ENCODE assay signal across 27 cellular contexts in the genomic region with DNA sequence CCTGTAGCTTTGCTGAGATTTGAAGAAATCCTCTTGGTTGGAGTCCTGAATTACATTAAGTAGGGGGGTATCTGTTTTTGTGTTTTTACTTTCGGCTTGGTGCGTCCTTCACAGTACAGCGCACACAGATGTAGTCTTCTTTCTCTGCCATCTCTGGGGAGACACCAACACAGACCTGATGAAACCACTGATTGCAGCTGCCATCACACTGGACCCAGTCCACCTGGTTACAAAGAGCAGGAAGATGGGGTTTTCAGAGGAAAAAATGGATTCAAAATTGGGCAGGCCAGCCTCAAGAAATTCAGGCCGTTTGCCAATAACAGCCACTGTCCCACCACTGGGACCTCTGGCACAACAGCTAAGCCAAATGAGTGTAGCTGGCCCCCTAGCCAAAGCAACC. TPM values are rescaled to one million over a fixed set of nuclear protein-coding genes. Genes with fewer than 3 reads are reported as not detected.
DNase-seq lines count a peak whose midpoint lies in the region; ATAC-seq, FAIRE-seq and TF ChIP-seq lines count a peak whose summit lies in the region.
"Had no signal": no experiment of that assay in that cellular context is flagged by ENCODE, and none has a peak within 500 bp of the region (broad histone marks: within the 10 kb centered on the region; RNA-seq: fewer than 3 reads in every experiment).

No MANE protein-coding gene starts in this region.

- H3K9me3 Mint-ChIP-seq in H9 (no peaks in the 10 kb centered on the region), endothelial cell (ENCODE audit: unreplicated experiment) (no peaks in the 10 kb centered on the region)
- H3K9me3 Mint-ChIP-seq in stimulated activated effector memory CD8-positive, alpha-beta T cell treated with anti-CD3 and anti-CD28 coated beads, Interleukin-12 subunit alpha, Interleukin-12 subunit beta, amount 100 ng/mL, for 72 hours = no peaks in the 10 kb centered on the region

- no peak overlapping the region for H3K4ac ChIP-seq in H9 (ENCODE audit: low read depth, low read length)

- no peaks in the 10 kb centered on the region for H3K79me2 ChIP-seq in H9 (ENCODE audit: insufficient read depth, low read length)

- no peak overlapping the region for H3K14ac ChIP-seq in H9 (ENCODE audit: insufficient read depth, low read length)

- H3K9ac ChIP-seq in BLaER1 = no peak overlapping the region
- no peak overlapping the region for H3K9ac ChIP-seq in H9 (ENCODE audit: extremely low read depth, insufficient read length, low read length)

- H3K9me3 ChIP-seq in BLaER1 = no peaks in the 10 kb centered on the region
- H3K9me3 ChIP-seq in H9 (ENCODE audit: control insufficient read depth, low read depth, low read length) = no peaks in the 10 kb centered on the region
- no peaks in the 10 kb centered on the region for H3K9me3 ChIP-seq in small intestine (ENCODE audit: control insufficient read depth, low read depth)

- H3K4me3 Mint-ChIP-seq in H9 (no peak overlapping the region), endothelial cell (ENCODE audit: unreplicated experiment) (peak overlapping the region; percentile 78)
- no peak overlapping the region for H3K4me3 Mint-ChIP-seq in stimulated activated effector memory CD8-positive, alpha-beta T cell treated with anti-CD3 and anti-CD28 coated beads, Interleukin-12 subunit alpha, Interleukin-12 subunit beta, amount 100 ng/mL, for 72 hours
- H3K4me3 Mint-ChIP-seq: CD14-positive monocyte had no signal

- no peak overlapping the region for H2BK12ac ChIP-seq in H9 (ENCODE audit: insufficient read length, low read depth, low read length)

- H3T11ph ChIP-seq in H9 (ENCODE audit: low read length) = no peak overlapping the region

- peak overlapping the region; percentile 72 for H3K4me2 ChIP-seq in BLaER1
- no peak overlapping the region for H3K4me2 ChIP-seq in H9 (ENCODE audit: insufficient read depth, insufficient read length, low read length)

- no peak overlapping the region for H3K23ac ChIP-seq in H9 (ENCODE audit: insufficient read length, low read depth, low read length)

- peak overlapping the region in 2 of 3 experiments; percentile 45 to 53; a peak in 1 of 7 replicates for H3K27ac Mint-ChIP-seq in H9
- H3K27ac Mint-ChIP-seq in endothelial cell (ENCODE audit: unreplicated experiment) = no peak overlapping the region
- H3K27ac Mint-ChIP-seq in stimulated activated effector memory CD8-positive, alpha-beta T cell treated with anti-CD3 and anti-CD28 coated beads, Interleukin-12 subunit alpha, Interleukin-12 subunit beta, amount 100 ng/mL, for 72 hours = peak overlapping the region; percentile 3

- TF ChIP-seq CTCF in H9 (conservative IDR thresholded peaks at IDR 0.05) = no peak
- TF ChIP-seq CTCF in endothelial cell (IDR thresholded peaks at IDR 0.05; ENCODE audit: unreplicated experiment) = no peak

- no peak overlapping the region for H2AFZ ChIP-seq in H9 (ENCODE audit: low read length)

- ATAC-seq in stimulated activated effector memory CD8-positive, alpha-beta T cell treated with anti-CD3 and anti-CD28 coated beads, Interleukin-12 subunit alpha, Interleukin-12 subunit beta, amount 100 ng/mL, for 72 hours = no peak
- ATAC-seq: HepG2, K562 had no signal

- H2AK5ac ChIP-seq in H9 (ENCODE audit: insufficient read length, low read length) = no peak overlapping the region

- H4K5ac ChIP-seq in H9 (ENCODE audit: insufficient read length, low read depth, low read length) = no peak overlapping the region

- peak overlapping the region; percentile 33 for H3K27ac ChIP-seq in BLaER1
- H3K27ac ChIP-seq in H9 (ENCODE audit: insufficient read length, low read depth, low read length) = no peak overlapping the region
- no peak overlapping the region for H3K27ac ChIP-seq in small intestine (ENCODE audit: low read depth in 1 of 2, low read length in 1 of 2)
- H3K27ac ChIP-seq: HL-60, RWPE1, SK-N-MC had no signal

- H3K36me3 ChIP-seq in BLaER1 = peaks cover 99% of the 10 kb centered on the region
- H3K36me3 ChIP-seq in small intestine (ENCODE audit: control insufficient read depth in 2 of 2, insufficient read depth in 2 of 2, low read length in 2 of 2) = peaks cover 29 to 48% of the 10 kb centered on the region in 2 donors

- no peak overlapping the region for H2BK5ac ChIP-seq in H9 (ENCODE audit: insufficient read length, low read length)

- DNase-seq in H9 (no peak), endothelial cell (ENCODE audit: low spot score) (no peak), MV-4-11 (lab: John Stamatoyannopoulos, UW) (no peak), small intestine (no peak), NCI-H2196 treated with DMSO at 0.1 percent for 48 hours (lab: John Stamatoyannopoulos, UW; ENCODE audit: unreplicated experiment) (no peak)
- DNase-seq in stimulated activated effector memory CD8-positive, alpha-beta T cell treated with anti-CD3 and anti-CD28 coated beads, Interleukin-12 subunit alpha, Interleukin-12 subunit beta, amount 100 ng/mL, for 72 hours (ENCODE audit: low spot score in 2 of 2) = no peak
- DNase-seq: ACHN, DMS53, GDM1, MM.1S, NCI-H1092 treated with DMSO at 0.1 percent for 48 hours, NCI-H1436 treated with DMSO at 0.1 percent for 48 hours, NCI-H1930, NCI-H226, NCI-H510A treated with DMSO at 0.1 percent for 48 hours, NCI-H748 treated with DMSO at 0.1 percent for 48 hours, SHP77 treated with DMSO at 0.1 percent for 48 hours had no signal

- H3K27me3 ChIP-seq in BLaER1 (no peaks in the 10 kb centered on the region), H9 (ENCODE audit: insufficient read depth, low read length) (no peaks in the 10 kb centered on the region), small intestine (ENCODE audit: control insufficient read depth in 2 of 2, insufficient read depth in 2 of 2, low read length in 2 of 2) (no peaks in the 10 kb centered on the region)

- no peaks in the 10 kb centered on the region for H3K23me2 ChIP-seq in H9 (ENCODE audit: insufficient read length, low read depth, low read length, poor library complexity, severe bottlenecking)

- WGBS in H9 (ENCODE audit: extremely low coverage, insufficient read length, low lambda C conversion rate) = no CpG with 5 or more reads among the region's 4 CpGs
- 89 to 93% (median 92%) methylated on average over 4 of the region's 4 CpGs for WGBS in small intestine, 3 donors

- H2BK15ac ChIP-seq in H9 (ENCODE audit: low read depth, low read length) = no peak overlapping the region

- H3K4me3 ChIP-seq in BLaER1 (no peak overlapping the region), small intestine (ENCODE audit: low read depth in 1 of 2, low read length in 2 of 2) (no peak overlapping the region)
- H3K4me3 ChIP-seq: K562, SK-N-MC had no signal

- peaks cover 56 to 90% (median 77%) of the 10 kb centered on the region in 3 experiments; a peak in 6 of 7 replicates for H3K36me3 Mint-ChIP-seq in H9 (ENCODE audit: insufficient read depth in 1 of 3, low read depth in 3 of 3)
- peaks cover 76% of the 10 kb centered on the region for H3K36me3 Mint-ChIP-seq in endothelial cell (ENCODE audit: low read depth, unreplicated experiment)
- peaks cover 79% of the 10 kb centered on the region for H3K36me3 Mint-ChIP-seq in stimulated activated effector memory CD8-positive, alpha-beta T cell treated with anti-CD3 and anti-CD28 coated beads, Interleukin-12 subunit alpha, Interleukin-12 subunit beta, amount 100 ng/mL, for 72 hours

- H3K4me1 Mint-ChIP-seq in H9 (no peaks in the 10 kb centered on the region), endothelial cell (ENCODE audit: unreplicated experiment) (no peaks in the 10 kb centered on the region)
- H3K4me1 Mint-ChIP-seq in stimulated activated effector memory CD8-positive, alpha-beta T cell treated with anti-CD3 and anti-CD28 coated beads, Interleukin-12 subunit alpha, Interleukin-12 subunit beta, amount 100 ng/mL, for 72 hours = no peaks in the 10 kb centered on the region
- H3K4me1 Mint-ChIP-seq: CD14-positive monocyte had no signal

- no peak overlapping the region for H4K8ac ChIP-seq in H9 (replicated peaks; ENCODE audit: insufficient read length, low read depth, low read length)

- no peak overlapping the region for H2BK120ac ChIP-seq in H9 (ENCODE audit: low read depth, low read length, poor library complexity, severe bottlenecking)

- no peak overlapping the region for H3K56ac ChIP-seq in H9 (ENCODE audit: insufficient read length, low read depth, low read length)

- no peak overlapping the region for H4K91ac ChIP-seq in H9 (ENCODE audit: insufficient read length, low read depth, low read length)

- no peaks in the 10 kb centered on the region for H3K79me1 ChIP-seq in H9 (ENCODE audit: insufficient read depth, low read depth, low read length, poor library complexity, severe bottlenecking)

- no peak for FAIRE-seq in small intestine (lab: Jason Lieb, UNC)
- FAIRE-seq: D721Med, H54, HepG2, K562 had no signal

- H3K4me1 ChIP-seq in BLaER1 (peaks cover 58% of the 10 kb centered on the region), H9 (ENCODE audit: insufficient read depth, low read length) (no peaks in the 10 kb centered on the region), small intestine (ENCODE audit: control insufficient read depth in 2 of 2, insufficient read depth in 1 of 2, low read depth in 1 of 2, low read length in 1 of 2) (no peaks in the 10 kb centered on the region)

- H4K20me1 ChIP-seq in BLaER1 (peaks cover 99% of the 10 kb centered on the region), H9 (ENCODE audit: control insufficient read depth, insufficient read depth, insufficient read length) (no peaks in the 10 kb centered on the region)

- no peak overlapping the region for H2BK20ac ChIP-seq in H9 (ENCODE audit: low read depth, low read length, poor library complexity, severe bottlenecking)

- no peaks in the 10 kb centered on the region for H3K27me3 Mint-ChIP-seq in H9 (ENCODE audit: low read depth)
- peaks cover 1% of the 10 kb centered on the region for H3K27me3 Mint-ChIP-seq in endothelial cell (ENCODE audit: unreplicated experiment)

- no peak overlapping the region for H3K18ac ChIP-seq in H9 (ENCODE audit: insufficient read length, low read depth, low read length)

RNA-seq across cellular contexts. Expression of gene SYT2, which starts 18.7 kb away (rescaled TPM):
- total RNA-seq in H9 (2021) (3.2 and 3.3 TPM in 2 replicates), endothelial cell (ENCODE audit: unreplicated experiment) (0.33 TPM)
- polyA plus RNA-seq in small intestine = under 1 TPM in 1 of 3 donors, not detected in 2; 0.03 TPM
- total RNA-seq: HepG2, K562, LHCN-M2 had no signal
- polyA plus RNA-seq: CD14-positive monocyte, HepG2, K562 had no signal
